30 cellular contexts compared by ENCODE assay signal in the genomic region with DNA sequence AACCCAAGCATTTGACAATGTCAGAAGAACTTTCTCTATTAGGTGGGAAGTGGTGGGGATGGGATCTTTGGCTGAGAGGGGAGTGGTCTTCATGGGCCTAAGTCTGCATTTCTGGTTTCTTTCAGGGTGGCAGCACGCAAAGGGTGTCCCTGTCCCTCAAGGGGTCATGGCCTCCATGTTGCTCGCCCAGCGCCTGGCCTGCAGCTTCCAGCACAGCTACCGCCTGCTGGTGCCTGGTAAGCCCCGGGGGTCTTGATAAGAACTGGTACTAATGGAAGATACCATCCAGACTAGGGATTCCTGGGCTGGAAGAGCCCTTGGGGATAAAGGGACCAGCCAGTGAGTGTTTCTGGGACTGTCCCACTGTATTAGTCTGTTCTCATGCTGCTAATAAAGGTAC.
"Had no signal": no experiment of that assay in that cellular context is flagged by ENCODE, and none has a peak within 500 bp of the region (broad histone marks: within the 10 kb centered on the region; RNA-seq: fewer than 3 reads in every experiment).

No MANE protein-coding gene starts in this region.

- H3K4me1 Mint-ChIP-seq: T-cell had no signal

- H3K27ac ChIP-seq: brain microvascular endothelial cell, KMS-11, VCaP had no signal

- H3K27ac Mint-ChIP-seq: activated B cell treated with CpG ODN at 0.5 μM for 24 hours; activated CD4-positive, alpha-beta memory T cell treated with anti-CD3 and anti-CD28 coated beads for 36 hours; activated naive CD4-positive, alpha-beta T cell treated with anti-CD3 and anti-CD28 coated beads for 36 hours; activated naive CD4-positive, alpha-beta T cell treated with anti-CD3 and anti-CD28 coated beads, Interleukin-2, amount 50 U/mL, for 72 hours; activated T-helper 1 cell treated with anti-CD3 and anti-CD28 coated beads, Interleukin-12 subunit alpha, Interleukin-12 subunit beta, Interleukin-2, Interleukin-4 antibody, amounts not matched to agents 30 ng/mL and 10 ng/mL and 1 ng/mL, durations not matched to agents 14 hours and 24 hours and 36 hours; T-cell had no signal

- H3K9me3 Mint-ChIP-seq: activated B cell treated with CpG ODN at 0.5 μM for 24 hours; activated T-cell treated with anti-CD3 and anti-CD28 coated beads, Interleukin-2, amount 50 U/mL, for 4 hours had no signal

- H3K27me3 ChIP-seq: brain microvascular endothelial cell had no signal

- H3K36me3 ChIP-seq: brain microvascular endothelial cell had no signal

- ATAC-seq: activated naive CD4-positive, alpha-beta T cell treated with anti-CD3 and anti-CD28 coated beads, Interleukin-2, amount 50 U/mL, for 72 hours; activated T-cell treated with anti-CD3 and anti-CD28 coated beads, Interleukin-2, amount 50 U/mL, for 4 hours; T-cell had no signal

- H3K9ac ChIP-seq: KMS-11 had no signal

- H3K4me2 ChIP-seq: KMS-11 had no signal

- H3K4me3 Mint-ChIP-seq: activated B cell treated with CpG ODN at 0.5 μM for 24 hours; activated CD4-positive, alpha-beta memory T cell treated with anti-CD3 and anti-CD28 coated beads for 36 hours; activated naive CD4-positive, alpha-beta T cell treated with anti-CD3 and anti-CD28 coated beads for 36 hours; activated T-cell treated with anti-CD3 and anti-CD28 coated beads, Interleukin-2, amount 50 U/mL, for 4 hours; activated T-helper 1 cell treated with anti-CD3 and anti-CD28 coated beads, Interleukin-12 subunit alpha, Interleukin-12 subunit beta, Interleukin-2, Interleukin-4 antibody, amounts not matched to agents 30 ng/mL and 10 ng/mL and 1 ng/mL, durations not matched to agents 14 hours and 24 hours and 36 hours; T-cell had no signal

- H3K27me3 Mint-ChIP-seq: activated B cell treated with CpG ODN at 0.5 μM for 24 hours; activated CD4-positive, alpha-beta memory T cell treated with anti-CD3 and anti-CD28 coated beads for 36 hours; T-cell had no signal

- DNase-seq: activated B cell treated with CpG ODN at 0.5 μM for 24 hours; activated CD4-positive, alpha-beta memory T cell treated with anti-CD3 and anti-CD28 coated beads for 36 hours; activated CD4-positive, alpha-beta T cell treated with anti-CD3 and anti-CD28 coated beads for 4 hours; activated CD4-positive, alpha-beta T cell treated with anti-CD3 and anti-CD28 coated beads, Interleukin-2, amount 50 U/mL, for 1 hour; activated CD4-positive, CD25-positive, alpha-beta regulatory T cell treated with anti-CD3 and anti-CD28 coated beads, Interleukin-2, amount 50 U/mL, for 72 hours; activated CD8-positive, alpha-beta memory T cell treated with anti-CD3 and anti-CD28 coated beads, Interleukin-2, amount 50 U/mL, for 4 hours; activated gamma-delta T cell treated with Interleukin-2 at 50 U/mL for 16 hours; activated naive CD4-positive, alpha-beta T cell treated with anti-CD3 and anti-CD28 coated beads for 36 hours; activated T-cell treated with anti-CD3 and anti-CD28 coated beads for 4 hours; activated T-cell treated with anti-CD3 and anti-CD28 coated beads, Interleukin-2, amount 50 U/mL, for 4 hours; anterior cingulate cortex; brain microvascular endothelial cell; central memory CD4-positive, alpha-beta T cell; MM.1S; MV-4-11; NCI-H1092; NCI-H1436 treated with DMSO at 0.1 percent for 48 hours; NCI-H1694 treated with DMSO at 0.1 percent for 48 hours; NCI-H2029; NCI-H345; NK-92 treated with Interleukin-12 subunit alpha and Interleukin-12 subunit beta, amount 100 ng/mL, for 24 hours; OCI-M1; Right ventricle myocardium superior; T-cell; T-helper 2 cell; T-helper 9 cell had no signal
